Comparison of ENCODE assay signal across 21 cellular contexts in the genomic region with DNA sequence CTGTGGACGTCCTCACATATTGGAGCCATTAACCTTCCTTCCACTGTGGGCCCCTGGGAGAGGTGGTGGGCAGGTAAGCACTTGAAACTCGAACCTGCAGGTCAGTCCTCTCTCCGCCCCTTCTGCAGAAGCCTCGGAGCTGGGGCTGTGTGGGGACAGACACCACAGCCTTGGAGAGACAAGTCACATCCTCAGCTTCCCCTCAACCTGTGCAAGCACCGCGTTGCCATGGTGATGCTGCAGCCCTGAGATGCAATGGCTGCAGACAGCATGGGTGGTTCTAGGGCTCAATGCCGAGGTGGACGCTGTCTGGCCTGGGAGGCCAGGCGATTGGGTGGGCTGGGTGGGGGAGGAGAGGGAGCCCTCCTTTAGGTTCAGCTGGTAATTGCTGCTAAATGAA. TPM values are rescaled to one million over a fixed set of nuclear protein-coding genes. Genes with fewer than 3 reads are reported as not detected.
"Had no signal": no experiment of that assay in that cellular context is flagged by ENCODE, and none has a peak within 500 bp of the region (broad histone marks: within the 10 kb centered on the region; RNA-seq: fewer than 3 reads in every experiment).

No MANE protein-coding gene starts in this region.

- H3K4me3 Mint-ChIP-seq: activated CD4-positive, alpha-beta memory T cell treated with anti-CD3 and anti-CD28 coated beads, Interleukin-2, amount 10 ng/mL, durations not matched to agents 7 days and 5 days; activated naive CD8-positive, alpha-beta T cell; activated T-cell treated with anti-CD3 and anti-CD28 coated beads, Interleukin-2, amount 50 U/mL, for 72 hours; central memory CD8-positive, alpha-beta T cell; naive thymus-derived CD4-positive, alpha-beta T cell; stimulated activated effector memory CD8-positive, alpha-beta T cell treated with anti-CD3 and anti-CD28 coated beads, Interleukin-12 subunit alpha, Interleukin-12 subunit beta, amount 100 ng/mL, for 72 hours; T-cell had no signal

- DNase-seq: activated CD4-positive, alpha-beta memory T cell treated with anti-CD3 and anti-CD28 coated beads, Interleukin-2, amount 10 ng/mL, durations not matched to agents 7 days and 5 days; activated gamma-delta T cell treated with Interleukin-2 at 50 U/mL for 16 hours; activated T-cell treated with anti-CD3 and anti-CD28 coated beads, Interleukin-2, amount 50 U/mL, for 72 hours; amniotic stem cell; dermis blood vessel endothelial cell; heart right ventricle; left lung; mucosa of descending colon; naive thymus-derived CD4-positive, alpha-beta T cell; T-cell; T1000 had no signal

- H3K79me2 ChIP-seq: parathyroid adenoma had no signal

- ATAC-seq: activated T-cell treated with anti-CD3 and anti-CD28 coated beads, Interleukin-2, amount 50 U/mL, for 72 hours; mucosa of descending colon; naive thymus-derived CD4-positive, alpha-beta T cell; stimulated activated effector memory CD8-positive, alpha-beta T cell treated with anti-CD3 and anti-CD28 coated beads, Interleukin-12 subunit alpha, Interleukin-12 subunit beta, amount 100 ng/mL, for 72 hours; T-cell had no signal

- H3K27me3 ChIP-seq: uterus had no signal

- H3K9me3 ChIP-seq: heart right ventricle, left lung, mucosa of descending colon, neutrophil, uterus had no signal

- FAIRE-seq: frontal cortex, islet of Langerhans had no signal

- H3K4me3 ChIP-seq: left lung, mucosa of descending colon, uterus had no signal

- H3K27ac Mint-ChIP-seq: activated CD4-positive, alpha-beta memory T cell treated with anti-CD3 and anti-CD28 coated beads, Interleukin-2, amount 10 ng/mL, durations not matched to agents 7 days and 5 days; activated naive CD8-positive, alpha-beta T cell; activated T-cell treated with anti-CD3 and anti-CD28 coated beads, Interleukin-2, amount 50 U/mL, for 72 hours; stimulated activated effector memory CD8-positive, alpha-beta T cell treated with anti-CD3 and anti-CD28 coated beads, Interleukin-12 subunit alpha, Interleukin-12 subunit beta, amount 100 ng/mL, for 72 hours; T-cell had no signal

- H3K27me3 Mint-ChIP-seq: activated naive CD8-positive, alpha-beta T cell; central memory CD8-positive, alpha-beta T cell; T-cell had no signal

- H2AFZ ChIP-seq: parathyroid adenoma had no signal

- H3K36me3 Mint-ChIP-seq: activated naive CD8-positive, alpha-beta T cell had no signal

- H3K9me3 Mint-ChIP-seq: activated CD4-positive, alpha-beta memory T cell treated with anti-CD3 and anti-CD28 coated beads, Interleukin-2, amount 10 ng/mL, durations not matched to agents 7 days and 5 days; activated T-cell treated with anti-CD3 and anti-CD28 coated beads, Interleukin-2, amount 50 U/mL, for 72 hours; central memory CD8-positive, alpha-beta T cell; stimulated activated effector memory CD8-positive, alpha-beta T cell treated with anti-CD3 and anti-CD28 coated beads, Interleukin-12 subunit alpha, Interleukin-12 subunit beta, amount 100 ng/mL, for 72 hours; T-cell had no signal

- H3K4me1 ChIP-seq: uterus had no signal

- H3K27ac ChIP-seq: heart right ventricle, left lung, neutrophil, parathyroid adenoma, uterus had no signal

- H3K9ac ChIP-seq: parathyroid adenoma had no signal

- H3K36me3 ChIP-seq: uterus had no signal

RNA-seq across cellular contexts. Expression of a gene that starts 39.5 kb away (rescaled TPM):
- total RNA-seq: activated CD4-positive, alpha-beta memory T cell treated with anti-CD3 and anti-CD28 coated beads, Interleukin-2, amount 10 ng/mL, durations not matched to agents 7 days and 5 days; activated T-cell treated with anti-CD3 and anti-CD28 coated beads, Interleukin-2, amount 50 U/mL, for 72 hours; dermis blood vessel endothelial cell; epithelial cell of proximal tubule; naive thymus-derived CD4-positive, alpha-beta T cell; renal cortical epithelial cell; T-cell had no signal
- polyA plus RNA-seq: naive thymus-derived CD4-positive, alpha-beta T cell had no signal
